Comparison of ENCODE assay signal across 33 cellular contexts in the genomic region with DNA sequence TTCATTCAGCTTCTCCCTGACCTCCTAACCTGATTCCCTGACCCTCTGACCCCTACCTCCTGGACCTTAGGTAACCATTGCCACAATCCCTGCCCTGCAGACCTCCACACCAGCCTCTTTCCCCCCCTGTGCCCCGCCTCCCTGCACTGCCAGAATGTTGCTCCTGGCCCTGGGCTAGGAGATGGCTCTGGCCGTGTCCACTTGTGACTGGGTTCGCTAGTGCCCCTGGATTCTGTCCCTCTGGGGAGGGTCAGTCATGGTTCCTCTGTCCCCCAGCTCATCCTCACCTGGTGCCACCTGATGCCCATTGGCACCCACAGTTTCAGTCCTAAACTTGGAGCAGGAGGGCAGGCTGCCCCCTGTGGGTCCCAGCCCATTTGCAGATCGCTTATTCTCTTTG. TPM values are rescaled to one million over a fixed set of nuclear protein-coding genes. Genes with fewer than 3 reads are reported as not detected.
"Had no signal": no experiment of that assay in that cellular context is flagged by ENCODE, and none has a peak within 500 bp of the region (broad histone marks: within the 10 kb centered on the region; RNA-seq: fewer than 3 reads in every experiment).

No MANE protein-coding gene starts in this region.

- H3K36me3 ChIP-seq: cardiac muscle cell had no signal

- ATAC-seq: activated CD8-positive, alpha-beta memory T cell treated with anti-CD3 and anti-CD28 coated beads, Interleukin-2, amount 10 ng/mL, durations not matched to agents 7 days and 5 days; activated naive CD8-positive, alpha-beta T cell treated with anti-CD3 and anti-CD28 coated beads, Interleukin-2, amount 50 U/mL, for 24 hours; T-cell had no signal

- H3K9me3 Mint-ChIP-seq: activated B cell treated with CpG ODN at 0.5 μM for 24 hours; activated CD4-positive, alpha-beta memory T cell treated with anti-CD3 and anti-CD28 coated beads for 36 hours; activated naive CD4-positive, alpha-beta T cell treated with anti-CD3 and anti-CD28 coated beads, Interleukin-2, amount 10 ng/mL, durations not matched to agents 7 days and 5 days; activated naive CD8-positive, alpha-beta T cell treated with anti-CD3 and anti-CD28 coated beads, Interleukin-2, amount 50 U/mL, for 24 hours; IgD-negative memory B cell; T-cell had no signal

- H3K36me3 Mint-ChIP-seq: activated CD4-positive, alpha-beta memory T cell treated with anti-CD3 and anti-CD28 coated beads for 36 hours; activated CD8-positive, alpha-beta memory T cell treated with anti-CD3 and anti-CD28 coated beads, Interleukin-2, amount 10 ng/mL, durations not matched to agents 7 days and 5 days; activated naive CD4-positive, alpha-beta T cell treated with anti-CD3 and anti-CD28 coated beads, Interleukin-2, amount 10 ng/mL, durations not matched to agents 7 days and 5 days; activated naive CD8-positive, alpha-beta T cell; T-cell had no signal

- H3K27ac Mint-ChIP-seq: activated B cell treated with CpG ODN at 0.5 μM for 24 hours; activated CD4-positive, alpha-beta memory T cell treated with anti-CD3 and anti-CD28 coated beads for 36 hours; activated CD8-positive, alpha-beta memory T cell treated with anti-CD3 and anti-CD28 coated beads, Interleukin-2, amount 10 ng/mL, durations not matched to agents 7 days and 5 days; activated naive CD4-positive, alpha-beta T cell treated with anti-CD3 and anti-CD28 coated beads, Interleukin-2, amount 10 ng/mL, durations not matched to agents 7 days and 5 days; activated naive CD8-positive, alpha-beta T cell; activated naive CD8-positive, alpha-beta T cell treated with anti-CD3 and anti-CD28 coated beads, Interleukin-2, amount 50 U/mL, for 24 hours; IgD-negative memory B cell; T-cell had no signal

- H3K4me1 Mint-ChIP-seq: activated B cell treated with CpG ODN at 0.5 μM for 24 hours; activated CD8-positive, alpha-beta memory T cell treated with anti-CD3 and anti-CD28 coated beads, Interleukin-2, amount 10 ng/mL, durations not matched to agents 7 days and 5 days; activated naive CD4-positive, alpha-beta T cell treated with anti-CD3 and anti-CD28 coated beads, Interleukin-2, amount 10 ng/mL, durations not matched to agents 7 days and 5 days had no signal

- DNase-seq: activated B cell treated with CpG ODN at 0.5 μM for 24 hours; activated CD4-positive, alpha-beta memory T cell treated with anti-CD3 and anti-CD28 coated beads for 36 hours; activated CD4-positive, alpha-beta T cell treated with anti-CD3 and anti-CD28 coated beads for 4 hours; activated CD4-positive, alpha-beta T cell treated with anti-CD3 and anti-CD28 coated beads, Interleukin-2, amount 50 U/mL, for 1 hour; activated CD4-positive, CD25-positive, alpha-beta regulatory T cell treated with anti-CD3 and anti-CD28 coated beads, Interleukin-2, amount 50 U/mL, for 72 hours; activated CD8-positive, alpha-beta memory T cell treated with anti-CD3 and anti-CD28 coated beads, Interleukin-2, amount 50 U/mL, for 48 hours; activated effector memory CD4-positive, alpha-beta T cell treated with Interleukin-2 at 50 U/mL for 16 hours; activated naive CD4-positive, alpha-beta T cell treated with anti-CD3 and anti-CD28 coated beads, Interleukin-2, amount 10 ng/mL, durations not matched to agents 7 days and 5 days; activated naive CD8-positive, alpha-beta T cell treated with anti-CD3 and anti-CD28 coated beads, Interleukin-2, amount 50 U/mL, for 24 hours; activated T-cell treated with anti-CD3 and anti-CD28 coated beads, Interleukin-2, amount 50 U/mL, for 48 hours; anterior cingulate cortex; Karpas-422; KBM-7; NCI-H1105; NCI-H1417 treated with DMSO at 0.1 percent for 48 hours; NCI-H1694; NCI-H1930; NCI-H2081 treated with DMSO at 0.1 percent for 48 hours; NCI-H226; NCI-H446 treated with DMSO at 0.1 percent for 48 hours; NCI-H524; SIG-M5; T-helper 2 cell; T-helper 9 cell had no signal

- H3K4me3 Mint-ChIP-seq: activated B cell treated with CpG ODN at 0.5 μM for 24 hours; activated CD4-positive, alpha-beta memory T cell treated with anti-CD3 and anti-CD28 coated beads for 36 hours; activated CD8-positive, alpha-beta memory T cell treated with anti-CD3 and anti-CD28 coated beads, Interleukin-2, amount 10 ng/mL, durations not matched to agents 7 days and 5 days; activated naive CD4-positive, alpha-beta T cell treated with anti-CD3 and anti-CD28 coated beads, Interleukin-2, amount 10 ng/mL, durations not matched to agents 7 days and 5 days; activated naive CD8-positive, alpha-beta T cell; activated naive CD8-positive, alpha-beta T cell treated with anti-CD3 and anti-CD28 coated beads, Interleukin-2, amount 50 U/mL, for 24 hours; T-cell had no signal

- H3K27ac ChIP-seq: cardiac muscle cell, VCaP had no signal

- H3K4me3 ChIP-seq: cardiac muscle cell had no signal

RNA-seq across cellular contexts. Expression of gene PRR23E, which starts 56.2 kb away (rescaled TPM):
- total RNA-seq: activated B cell treated with CpG ODN at 0.5 μM for 24 hours; activated CD4-positive, alpha-beta memory T cell treated with anti-CD3 and anti-CD28 coated beads for 36 hours; activated CD8-positive, alpha-beta memory T cell treated with anti-CD3 and anti-CD28 coated beads, Interleukin-2, amount 10 ng/mL, durations not matched to agents 7 days and 5 days; cardiac muscle cell; MCF 10A; RPMI7951; SK-MEL-5; T-cell had no signal
- polyA plus RNA-seq: cardiac muscle cell, IgD-negative memory B cell had no signal
